In the genomic region with DNA sequence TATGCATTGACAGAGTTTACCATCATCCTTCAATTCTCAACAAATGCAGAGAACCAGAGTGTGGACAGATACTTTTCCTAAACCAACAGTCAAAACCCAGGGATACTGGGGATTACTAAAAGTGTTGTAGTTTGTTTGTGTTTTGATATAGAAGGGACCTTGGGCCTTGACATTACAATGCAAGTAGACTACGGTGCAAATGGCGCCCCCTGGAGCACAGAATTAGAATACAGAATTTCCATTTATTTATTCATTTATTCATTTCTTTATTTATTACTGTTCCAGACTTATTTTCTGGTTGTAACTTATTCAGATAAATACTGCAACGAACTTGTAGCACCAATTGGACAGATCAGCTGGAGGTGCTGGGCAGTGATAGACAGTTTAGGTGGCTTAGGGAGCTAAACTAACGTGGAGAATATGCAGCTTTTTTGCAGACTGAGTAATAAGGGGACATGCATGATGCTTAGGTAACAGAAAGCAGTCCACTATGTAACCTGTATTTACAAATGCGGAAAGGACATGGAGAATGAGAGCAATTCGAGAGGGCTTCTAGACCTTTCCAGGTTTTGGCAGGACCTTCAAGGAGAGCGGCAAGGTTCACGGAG, we compare ENCODE assay signal across 8 cellular contexts. TPM values are rescaled to one million over a fixed set of nuclear protein-coding genes. Genes with fewer than 3 reads are reported as not detected.
DNase-seq lines count a peak whose midpoint lies in the region; ATAC-seq, FAIRE-seq and TF ChIP-seq lines count a peak whose summit lies in the region.

No MANE protein-coding gene starts in this region.

- H3K4me1 Mint-ChIP-seq in activated CD4-positive, alpha-beta T cell treated with anti-CD3 and anti-CD28 coated beads, Interleukin-2, amount 10 ng/mL, durations not matched to agents 7 days and 5 days, result no peaks in the 10 kb centered on the region
- H3K4me1 Mint-ChIP-seq in stimulated activated naive B cell treated with anti-CD40 and anti-IgM and Interleukin-4, amounts not matched to agents 10 μg/mL and 1 μg/mL and 100 μg/mL, for 72 hours, result peaks cover 1 to 5% of the 10 kb centered on the region in 2 donors

- H3K36me3 Mint-ChIP-seq in activated CD4-positive, alpha-beta T cell treated with anti-CD3 and anti-CD28 coated beads, Interleukin-2, amount 10 ng/mL, durations not matched to agents 7 days and 5 days (ENCODE audit: low read depth), result no peaks in the 10 kb centered on the region
- no peaks in the 10 kb centered on the region for H3K36me3 Mint-ChIP-seq in stimulated activated naive B cell treated with anti-CD40 and anti-IgM and Interleukin-4, amounts not matched to agents 10 μg/mL and 1 μg/mL and 100 μg/mL, for 72 hours

- no peaks in the 10 kb centered on the region for H3K27me3 ChIP-seq in pancreas

- FAIRE-seq in pancreas (lab: Jason Lieb, UNC) (peak; percentile 71), frontal cortex (lab: Jason Lieb, UNC) (no peak)

- H3K4me3 ChIP-seq in epithelial cell of proximal tubule (ENCODE audit: low read depth, low read length) (no peak overlapping the region), pancreas (no peak overlapping the region)

- intact Hi-C loops in pancreas (cut with DNase I), result loop anchor here in 1 of 3 donors (5.0 kb wide), 1 partner anchor 49 kb away; no protein-coding TSS in a partner anchor

- H3K27ac Mint-ChIP-seq in activated CD4-positive, alpha-beta T cell treated with anti-CD3 and anti-CD28 coated beads, Interleukin-2, amount 10 ng/mL, durations not matched to agents 7 days and 5 days, result no peak overlapping the region
- no peak overlapping the region for H3K27ac Mint-ChIP-seq in stimulated activated naive B cell treated with anti-CD40 and anti-IgM and Interleukin-4, amounts not matched to agents 10 μg/mL and 1 μg/mL and 100 μg/mL, for 72 hours

- no peaks in the 10 kb centered on the region for H3K9me3 Mint-ChIP-seq in activated CD4-positive, alpha-beta T cell treated with anti-CD3 and anti-CD28 coated beads, Interleukin-2, amount 10 ng/mL, durations not matched to agents 7 days and 5 days
- H3K9me3 Mint-ChIP-seq in stimulated activated naive B cell treated with anti-CD40 and anti-IgM and Interleukin-4, amounts not matched to agents 10 μg/mL and 1 μg/mL and 100 μg/mL, for 72 hours, result no peaks in the 10 kb centered on the region

- H3K27ac ChIP-seq in pancreas, result no peak overlapping the region

- peak; percentile 78 for TF ChIP-seq CTCF in epithelial cell of proximal tubule (conservative IDR thresholded peaks at IDR 0.05; ENCODE audit: low read depth, low read length)
- peak; percentile 16 to 58 (median 42) for TF ChIP-seq CTCF in pancreas (IDR thresholded peaks at IDR 0.05)

- no peaks in the 10 kb centered on the region for H3K27me3 Mint-ChIP-seq in activated CD4-positive, alpha-beta T cell treated with anti-CD3 and anti-CD28 coated beads, Interleukin-2, amount 10 ng/mL, durations not matched to agents 7 days and 5 days
- H3K27me3 Mint-ChIP-seq in stimulated activated naive B cell treated with anti-CD40 and anti-IgM and Interleukin-4, amounts not matched to agents 10 μg/mL and 1 μg/mL and 100 μg/mL, for 72 hours, result peaks cover 45 to 53% of the 10 kb centered on the region in 2 donors

- H3K9me3 ChIP-seq in pancreas, result no peaks in the 10 kb centered on the region

- 46 to 50% methylated on average over 8 of the region's 8 CpGs for WGBS in pancreas, 2 donors

- no peak overlapping the region for H3K4me3 Mint-ChIP-seq in activated CD4-positive, alpha-beta T cell treated with anti-CD3 and anti-CD28 coated beads, Interleukin-2, amount 10 ng/mL, durations not matched to agents 7 days and 5 days
- H3K4me3 Mint-ChIP-seq in stimulated activated naive B cell treated with anti-CD40 and anti-IgM and Interleukin-4, amounts not matched to agents 10 μg/mL and 1 μg/mL and 100 μg/mL, for 72 hours, result no peak overlapping the region

- no peaks in the 10 kb centered on the region for H3K4me1 ChIP-seq in pancreas

- peak in 3 of 4 donors; percentile 43 to 69 (median 47) for ATAC-seq in pancreas
- ATAC-seq in stimulated activated naive B cell treated with anti-CD40 and anti-IgM and Interleukin-4, amounts not matched to agents 10 μg/mL and 1 μg/mL and 100 μg/mL, for 72 hours (replicated peaks), result no peak

- POLR2A ChIA-PET in activated CD4-positive, alpha-beta T cell treated with anti-CD3 and anti-CD28 coated beads, Interleukin-2, amount 10 ng/mL, durations not matched to agents 7 days and 5 days (lab: Charles Lee), result no interaction called here

- DNase-seq in activated CD4-positive, alpha-beta T cell treated with anti-CD3 and anti-CD28 coated beads, Interleukin-2, amount 10 ng/mL, durations not matched to agents 7 days and 5 days, result peak; percentile 25
- no peak for DNase-seq in activated CD4-positive, alpha-beta T cell treated with anti-CD3 and anti-CD28 coated beads for 1 hour
- DNase-seq in OCI-M2 (lab: John Stamatoyannopoulos, UW; ENCODE audit: unreplicated experiment), result peak; percentile 18
- no peak for DNase-seq in epithelial cell of proximal tubule (ENCODE audit: low read depth)
- DNase-seq in pancreas, result peak in 1 of 6 donors; percentile 28
- no peak for DNase-seq in NK-92 treated with Interleukin-12 subunit alpha and Interleukin-12 subunit beta, amount 100 ng/mL, for 24 hours (lab: John Stamatoyannopoulos, UW)
- no peak for DNase-seq in stimulated activated naive B cell treated with anti-CD40 and anti-IgM and Interleukin-4, amounts not matched to agents 10 μg/mL and 1 μg/mL and 100 μg/mL, for 72 hours
- no peak for DNase-seq in frontal cortex (ENCODE audit: low spot score in 2 of 2)

- H3K36me3 ChIP-seq in pancreas, result no peaks in the 10 kb centered on the region

- CTCF ChIA-PET in activated CD4-positive, alpha-beta T cell treated with anti-CD3 and anti-CD28 coated beads, Interleukin-2, amount 10 ng/mL, durations not matched to agents 7 days and 5 days (lab: Charles Lee), result interaction anchor here (0.9 to 1.6 kb wide), 2 partner anchors 44 to 47 kb away, joined by 3 to 5 read pairs; no protein-coding TSS in a partner anchor

RNA-seq across cellular contexts. Expression of a gene that starts 42.6 kb away (rescaled TPM):
- not detected for total RNA-seq in activated CD4-positive, alpha-beta T cell treated with anti-CD3 and anti-CD28 coated beads, Interleukin-2, amount 10 ng/mL, durations not matched to agents 7 days and 5 days
- 194 and 275 TPM in 2 replicates for total RNA-seq in epithelial cell of proximal tubule
- total RNA-seq in pancreas, result 10 to 100 TPM in 1 of 6 donors, 1 to 10 TPM in 5; 1.9 to 13.0 (median 4.9) TPM
- polyA plus RNA-seq in pancreas, result 1 to 10 TPM; 2.5 to 3.8 TPM
- 13.5 TPM for total RNA-seq in frontal cortex

Comparison
In these comparisons a context has a peak if more than half of its experiments do, and no peak if none do; other contexts are left out.
1. DNase-seq: peak in activated CD4-positive, alpha-beta T cell treated with anti-CD3 and anti-CD28 coated beads, Interleukin-2, amount 10 ng/mL, durations not matched to agents 7 days and 5 days (single experiment) and OCI-M2 (single experiment); none in activated CD4-positive, alpha-beta T cell treated with anti-CD3 and anti-CD28 coated beads for 1 hour (single experiment), epithelial cell of proximal tubule (single experiment), NK-92 treated with Interleukin-12 subunit alpha and Interleukin-12 subunit beta, amount 100 ng/mL, for 24 hours (single experiment), stimulated activated naive B cell treated with anti-CD40 and anti-IgM and Interleukin-4, amounts not matched to agents 10 μg/mL and 1 μg/mL and 100 μg/mL, for 72 hours (single experiment) and frontal cortex (0 of 2).
2. ATAC-seq: peak in pancreas (3 of 4); none in stimulated activated naive B cell treated with anti-CD40 and anti-IgM and Interleukin-4, amounts not matched to agents 10 μg/mL and 1 μg/mL and 100 μg/mL, for 72 hours (0 of 2).
3. RNA of a gene that starts 42.6 kb away (total RNA-seq): 194 to 275 TPM in epithelial cell of proximal tubule; 13.5 TPM in frontal cortex (single experiment), 1.9 to 13.0 TPM in pancreas and not detected in activated CD4-positive, alpha-beta T cell treated with anti-CD3 and anti-CD28 coated beads, Interleukin-2, amount 10 ng/mL, durations not matched to agents 7 days and 5 days; every median in the first group is over 10 times any median in the second.